ENCODE assay signal across 8 cellular contexts in the genomic region with DNA sequence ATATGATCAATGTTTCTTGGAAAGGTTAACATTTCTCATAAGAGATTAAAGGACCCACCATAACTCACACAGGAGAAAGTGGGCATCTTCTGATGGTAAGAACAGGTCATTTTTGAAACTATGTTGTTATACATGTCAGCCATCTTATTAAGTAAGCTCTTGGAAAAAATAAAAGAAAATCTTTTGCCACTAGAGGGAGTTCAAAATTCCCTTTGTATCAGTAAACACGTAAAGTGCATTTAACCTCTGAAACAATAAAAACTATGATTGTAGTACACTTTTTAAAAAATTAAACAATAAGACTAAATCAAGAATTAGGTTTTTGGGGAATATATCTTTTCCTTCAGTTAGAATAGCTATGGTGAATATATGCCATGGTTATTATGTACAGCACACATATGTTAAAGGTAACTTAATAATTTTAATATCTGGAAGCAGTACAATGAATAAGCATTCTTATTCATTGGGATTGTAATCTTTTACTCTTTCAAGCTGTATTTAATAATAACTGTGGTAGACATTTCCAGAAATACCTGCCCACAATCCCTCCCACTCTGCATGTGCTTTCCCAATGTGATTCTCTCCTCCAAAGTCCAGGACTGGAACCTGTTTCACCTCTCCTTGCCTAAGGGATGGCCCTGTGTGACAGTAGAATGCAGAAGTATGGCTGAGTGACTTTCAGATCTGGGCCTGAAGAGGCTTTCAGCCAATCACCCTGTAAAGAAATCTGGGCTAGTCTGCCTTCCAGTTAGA.
DNase-seq lines count a peak whose midpoint lies in the region; ATAC-seq and TF ChIP-seq lines count a peak whose summit lies in the region.

No MANE protein-coding gene starts in this region.

- peak; percentile 53 for DNase-seq in NCI-H2029 treated with DMSO at 0.1 percent for 48 hours (lab: John Stamatoyannopoulos, UW)
- DNase-seq in NCI-H2029 (lab: John Stamatoyannopoulos, UW): no peak
- peak; percentile 75 for DNase-seq in IMR-90
- DNase-seq in SIG-M5 treated with dmso at 0.1 percent for 504 hours (lab: John Stamatoyannopoulos, UW; ENCODE audit: unreplicated experiment): peak; percentile 68
- no peak for DNase-seq in endodermal cell
- peak; percentile 24 for DNase-seq in neural progenitor cell (ENCODE audit: low spot score)
- DNase-seq in activated gamma-delta T cell treated with Interleukin-2 at 50 U/mL for 16 hours: no peak
- DNase-seq in iPS-NIHi7 (ENCODE audit: extremely low spot score): no peak

- peaks cover 4% of the 10 kb centered on the region for H3K9me3 ChIP-seq in IMR-90 (ENCODE audit: control insufficient read depth, insufficient read depth, low read length)
- H3K9me3 ChIP-seq in endodermal cell (ENCODE audit: control insufficient read depth, low read length): peaks cover 15% of the 10 kb centered on the region
- no peaks in the 10 kb centered on the region for H3K9me3 ChIP-seq in neural progenitor cell (ENCODE audit: low read depth)

- peak overlapping the region; percentile 29; the same call in 1 of the 2 replicates for H2AK5ac ChIP-seq in IMR-90 (ENCODE audit: low read depth, low read length)

- peaks cover 16% of the 10 kb centered on the region for H3K4me1 ChIP-seq in IMR-90 (ENCODE audit: control insufficient read depth, insufficient read depth, low read length)
- no peaks in the 10 kb centered on the region for H3K4me1 ChIP-seq in endodermal cell (ENCODE audit: control insufficient read depth, insufficient read depth, low read length)
- H3K4me1 ChIP-seq in neural progenitor cell: peaks cover 28% of the 10 kb centered on the region

- peak overlapping the region; percentile 54; the same call in 2 of the 3 replicates for H2BK15ac ChIP-seq in IMR-90 (ENCODE audit: low read depth, low read length)

- H2AK9ac ChIP-seq in IMR-90 (replicated peaks; ENCODE audit: low read depth, low read length, poor library complexity): no peak overlapping the region

- H2BK20ac ChIP-seq in IMR-90 (ENCODE audit: low read depth, low read length): no peak overlapping the region

- H4K91ac ChIP-seq in IMR-90 (ENCODE audit: insufficient read depth, low read depth, low read length): peak overlapping the region; percentile 46

- POLR2A ChIA-PET in IMR-90 (lab: Charles Lee; ENCODE audit: unreplicated experiment): no interaction called here

- no peak for ATAC-seq in IMR-90 (ENCODE audit: low read depth)

- peaks cover 8% of the 10 kb centered on the region for H3K9me3 Mint-ChIP-seq in endodermal cell
- peaks cover 2% of the 10 kb centered on the region for H3K9me3 Mint-ChIP-seq in neural progenitor cell

- peaks cover 7% of the 10 kb centered on the region for H3K36me3 ChIP-seq in IMR-90 (ENCODE audit: control insufficient read depth, insufficient read depth, low read length)
- H3K36me3 ChIP-seq in endodermal cell (ENCODE audit: control insufficient read depth, insufficient read depth, low read length): peaks cover 38% of the 10 kb centered on the region
- H3K36me3 ChIP-seq in neural progenitor cell: no peaks in the 10 kb centered on the region

- H3K27me3 ChIP-seq in IMR-90 (ENCODE audit: control insufficient read depth, insufficient read depth, low read length) (no peaks in the 10 kb centered on the region), endodermal cell (ENCODE audit: control insufficient read depth, insufficient read depth, low read length, poor library complexity, severe bottlenecking) (no peaks in the 10 kb centered on the region), neural progenitor cell (no peaks in the 10 kb centered on the region)

- CTCF ChIA-PET in IMR-90 (lab: Yijun Ruan, JAX): interaction anchor here (0.5 to 1.3 kb wide), 6 partner anchors 10 to 541 kb away, joined by 3 to 7 read pairs (median 4); no protein-coding TSS in a partner anchor

- H3K4me3 ChIP-seq in IMR-90 (ENCODE audit: insufficient read depth, low read depth, low read length): no peak overlapping the region
- no peak overlapping the region for H3K4me3 ChIP-seq in endodermal cell (ENCODE audit: low read length)
- H3K4me3 ChIP-seq in neural progenitor cell: no peak overlapping the region

- no peak overlapping the region for H3K4me3 Mint-ChIP-seq in endodermal cell
- no peak overlapping the region for H3K4me3 Mint-ChIP-seq in neural progenitor cell

- no peak overlapping the region for H3K23ac ChIP-seq in IMR-90 (ENCODE audit: low read depth, low read length)

- H3F3A ChIP-seq in neural progenitor cell (ENCODE audit: low read depth): peaks cover 7% of the 10 kb centered on the region

- H3K79me2 ChIP-seq in neural progenitor cell (ENCODE audit: low read depth): no peaks in the 10 kb centered on the region

- no peak overlapping the region for H3K14ac ChIP-seq in IMR-90 (replicated peaks; ENCODE audit: low read depth, low read length)

- TF ChIP-seq POLR2A in IMR-90 (IDR thresholded peaks at IDR 0.05; ENCODE audit: low read depth, low read length): no peak

- peaks cover 29 to 64% of the 10 kb centered on the region in 2 experiments for H3K79me1 ChIP-seq in IMR-90 (ENCODE audit: low read depth in 1 of 2, low read length in 2 of 2)

- no peak overlapping the region for H3K56ac ChIP-seq in IMR-90 (ENCODE audit: extremely low read depth, insufficient read depth, low read length)

- H3K27me3 Mint-ChIP-seq in endodermal cell (ENCODE audit: insufficient read depth) (no peaks in the 10 kb centered on the region), neural progenitor cell (ENCODE audit: insufficient read depth, low read depth) (no peaks in the 10 kb centered on the region)

- H2AFZ ChIP-seq in IMR-90 (replicated peaks; ENCODE audit: low read length, poor library complexity) (no peak overlapping the region), neural progenitor cell (replicated peaks) (no peak overlapping the region)

- WGBS in IMR-90 (ENCODE audit: extremely low coverage in 2 of 2, insufficient read length in 1 of 2), 2 experiments: no CpG with 5 or more reads among the region's 1 CpG
- WGBS in endodermal cell (ENCODE audit: insufficient coverage in 1 of 2, insufficient read length in 1 of 2), 2 experiments: 100% methylated on average over 1 of the region's 1 CpG; no CpG with 5 or more reads in 1 of the 2 experiments

- H3K4ac ChIP-seq in IMR-90 (ENCODE audit: low read depth, low read length): peak overlapping the region; percentile 19; the same call in 1 of the 2 replicates

- H3K4me2 ChIP-seq in IMR-90 (ENCODE audit: low read depth, low read length): no peak overlapping the region
- no peak overlapping the region for H3K4me2 ChIP-seq in neural progenitor cell

- peak overlapping the region; percentile 91 for H2BK5ac ChIP-seq in IMR-90 (ENCODE audit: low read depth, low read length, poor library complexity, severe bottlenecking)

- no peak overlapping the region for H2BK120ac ChIP-seq in IMR-90 (ENCODE audit: low read depth, low read length)

- H3K9ac ChIP-seq in IMR-90 (ENCODE audit: low read depth, low read length) (no peak overlapping the region), endodermal cell (ENCODE audit: extremely low read depth, low read length, poor library complexity, severe bottlenecking) (no peak overlapping the region), neural progenitor cell (no peak overlapping the region)

- H3K27ac ChIP-seq in IMR-90 (ENCODE audit: insufficient read depth, low read length) (peak overlapping the region; percentile 56; the same call in 1 of the 2 replicates), endodermal cell (ENCODE audit: low read depth, low read length) (no peak overlapping the region), neural progenitor cell (no peak overlapping the region)

- TF ChIP-seq RAD21 in IMR-90 (IDR thresholded peaks at IDR 0.05; ENCODE audit: low read length): peak; percentile 49

- peak; percentile 56 for TF ChIP-seq CTCF in IMR-90 (conservative IDR thresholded peaks at IDR 0.05; ENCODE audit: low read depth, low read length)
- peak; percentile 81 for TF ChIP-seq CTCF in endodermal cell (conservative IDR thresholded peaks at IDR 0.05)
- peak; percentile 65 for TF ChIP-seq CTCF in neural progenitor cell (IDR thresholded peaks at IDR 0.05)

- H3K18ac ChIP-seq in IMR-90 (ENCODE audit: low read depth, low read length): peak overlapping the region; percentile 87; the same call in 1 of the 2 replicates

- H3K4me1 Mint-ChIP-seq in endodermal cell (peaks cover 15% of the 10 kb centered on the region), neural progenitor cell (peaks cover 10% of the 10 kb centered on the region)

- intact Hi-C loops in IMR-90 (cut with micrococcal nuclease): loop anchor here (5.0 kb wide), 2 partner anchors 63 to 153 kb away; partner anchors contain the start of gene RBMS1

- in situ Hi-C loops in IMR-90 (cut with MboI; ENCODE audit: low sequenced_read_pairs): no loop called here

- peaks cover 6% of the 10 kb centered on the region; the same call in 1 of the 2 replicates for H3K9me1 ChIP-seq in IMR-90 (ENCODE audit: insufficient read depth, low read length)

- 0 out of 2 replicates have a peak, but pooled peaks cover 8% of the 10 kb centered on the region for H4K20me1 ChIP-seq in IMR-90 (ENCODE audit: insufficient read depth, low read length)
- no peaks in the 10 kb centered on the region for H4K20me1 ChIP-seq in neural progenitor cell (ENCODE audit: low read depth)

- H3K36me3 Mint-ChIP-seq in endodermal cell (ENCODE audit: low read depth) (peaks cover 33% of the 10 kb centered on the region), neural progenitor cell (peaks cover 16% of the 10 kb centered on the region)

- peak overlapping the region; percentile 12 to 71; a peak in 1 of 4 replicates for H4K8ac ChIP-seq in IMR-90 (ENCODE audit: low read depth in 2 of 2, low read length in 2 of 2)

- no peak overlapping the region for H3K27ac Mint-ChIP-seq in endodermal cell
- H3K27ac Mint-ChIP-seq in neural progenitor cell: no peak overlapping the region

- no TSS peak for BruUV-seq in IMR-90 (replicated peaks; lab: Mats Ljungman, UMichigan)

- dilution Hi-C loops in IMR-90 (cut with HindIII; ENCODE audit: low sequenced_read_pairs, unreplicated experiment): no loop called here

- peak overlapping the region; percentile 68; the same call in 1 of the 2 replicates for H4K5ac ChIP-seq in IMR-90 (ENCODE audit: low read depth, low read length)

TF ChIP-seq in IMR-90, 13 proteins besides CTCF, POLR2A, EP300 and RAD21:
- TF ChIP-seq MAZ (IDR thresholded peaks at IDR 0.05; ENCODE audit: borderline replicate concordance, low read depth, low read length) (no peak), ELK1 (IDR thresholded peaks at IDR 0.05; ENCODE audit: borderline replicate concordance, low read depth, low read length) (no peak), SMC3 (IDR thresholded peaks at IDR 0.05; ENCODE audit: low read depth, low read length) (peak; percentile 55)

Comparison
In these comparisons a context has a peak if more than half of its experiments do, and no peak if none do; other contexts are left out.
1. DNase-seq: peak in NCI-H2029 treated with DMSO at 0.1 percent for 48 hours (single experiment), IMR-90 (single experiment), SIG-M5 treated with dmso at 0.1 percent for 504 hours (single experiment) and neural progenitor cell (single experiment); none in NCI-H2029 (single experiment), endodermal cell (single experiment), activated gamma-delta T cell treated with Interleukin-2 at 50 U/mL for 16 hours (single experiment) and iPS-NIHi7 (single experiment).
2. Peak in every context shown above with its lines, with median percentiles within 50 percentile points of each other: CTCF ChIP-seq.